In genomic region chr1:34866762-34867109, GRCh38 we compare ENCODE assay signal across 8 cellular contexts. TPM values are rescaled to one million over a fixed set of nuclear protein-coding genes. Genes with fewer than 3 reads are reported as not detected.
DNase-seq lines count a peak whose midpoint lies in the region.

No MANE protein-coding gene starts in this region.

- peaks cover 8% of the 10 kb centered on the region for H3K36me3 Mint-ChIP-seq in T-helper 1 cell treated with Interleukin-12 subunit alpha and Interleukin-12 subunit beta and Interleukin-4 antibody, amounts not matched to agents 30 μg/mL and 1 μg/mL, for 36 hours (ENCODE audit: low read depth)
- H3K36me3 Mint-ChIP-seq in activated CD4-positive, alpha-beta memory T cell treated with anti-CD3 and anti-CD28 coated beads for 36 hours = no peaks in the 10 kb centered on the region

- peaks cover 58% of the 10 kb centered on the region for H3K27me3 ChIP-seq in iPS-20b (ENCODE audit: insufficient read depth, low read length)
- H3K27me3 ChIP-seq in SJCRH30 = no peaks in the 10 kb centered on the region

- peaks cover 20% of the 10 kb centered on the region for H3K27me3 Mint-ChIP-seq in T-helper 1 cell treated with Interleukin-12 subunit alpha and Interleukin-12 subunit beta and Interleukin-4 antibody, amounts not matched to agents 30 μg/mL and 1 μg/mL, for 36 hours (ENCODE audit: low read depth)
- peaks cover 3% of the 10 kb centered on the region for H3K27me3 Mint-ChIP-seq in activated CD4-positive, alpha-beta memory T cell treated with anti-CD3 and anti-CD28 coated beads for 36 hours

- H3K27ac Mint-ChIP-seq in T-helper 1 cell treated with Interleukin-12 subunit alpha and Interleukin-12 subunit beta and Interleukin-4 antibody, amounts not matched to agents 30 μg/mL and 1 μg/mL, for 36 hours = no peak overlapping the region
- no peak overlapping the region for H3K27ac Mint-ChIP-seq in activated CD4-positive, alpha-beta memory T cell treated with anti-CD3 and anti-CD28 coated beads for 36 hours

- H3K9ac ChIP-seq in iPS-20b (ENCODE audit: low read depth, low read length) = peak overlapping the region; percentile 70; the same call in 1 of the 2 replicates

- CTCF ChIA-PET in activated CD4-positive, alpha-beta memory T cell treated with anti-CD3 and anti-CD28 coated beads for 36 hours (lab: Charles Lee) = interaction anchor here (0.7 to 6.8 kb wide), 19 partner anchors 8 to 209 kb away, joined by 3 to 82 read pairs (median 4); partner anchors contain the start of genes SMIM12 and TMEM35B

- H3K36me3 ChIP-seq in iPS-20b (ENCODE audit: insufficient read depth, low read depth, low read length) (no peaks in the 10 kb centered on the region), SJCRH30 (no peaks in the 10 kb centered on the region)

- intact Hi-C loops in activated CD4-positive, alpha-beta memory T cell treated with anti-CD3 and anti-CD28 coated beads for 36 hours (cut with micrococcal nuclease) = loop anchor here (1.0 to 10.0 kb wide), 3 partner anchors 80 to 688 kb away; partner anchors contain the start of genes KIAA0319L, NCDN and TMEM35B

- POLR2A ChIA-PET in activated CD4-positive, alpha-beta memory T cell treated with anti-CD3 and anti-CD28 coated beads for 36 hours (lab: Charles Lee) = interaction anchor here (0.6 to 1.1 kb wide), 4 partner anchors 62 to 326 kb away, joined by 3 read pairs; partner anchors contain the start of genes SFPQ and TMEM35B

- no peaks in the 10 kb centered on the region for H3K4me1 ChIP-seq in iPS-20b (ENCODE audit: insufficient read depth, low read length)
- no peaks in the 10 kb centered on the region for H3K4me1 ChIP-seq in SJCRH30

- peaks cover 30% of the 10 kb centered on the region for H3K4me1 Mint-ChIP-seq in T-helper 1 cell treated with Interleukin-12 subunit alpha and Interleukin-12 subunit beta and Interleukin-4 antibody, amounts not matched to agents 30 μg/mL and 1 μg/mL, for 36 hours (ENCODE audit: low read depth)
- peaks cover 21% of the 10 kb centered on the region for H3K4me1 Mint-ChIP-seq in activated CD4-positive, alpha-beta memory T cell treated with anti-CD3 and anti-CD28 coated beads for 36 hours (ENCODE audit: low read depth)

- H3K27ac ChIP-seq in iPS-20b (ENCODE audit: low read length) (no peak overlapping the region), substantia nigra (ENCODE audit: low read depth, low read length, poor library complexity, severe bottlenecking) (peak overlapping the region; percentile 72), SJCRH30 (no peak overlapping the region)

- no peaks in the 10 kb centered on the region for H3K9me3 ChIP-seq in iPS-20b (ENCODE audit: insufficient read depth, low read depth, low read length)
- H3K9me3 ChIP-seq in SJCRH30 (replicated peaks) = no peaks in the 10 kb centered on the region

- peak overlapping the region; percentile 82 for H3K4me3 Mint-ChIP-seq in T-helper 1 cell treated with Interleukin-12 subunit alpha and Interleukin-12 subunit beta and Interleukin-4 antibody, amounts not matched to agents 30 μg/mL and 1 μg/mL, for 36 hours
- peak overlapping the region; percentile 74 for H3K4me3 Mint-ChIP-seq in activated CD4-positive, alpha-beta memory T cell treated with anti-CD3 and anti-CD28 coated beads for 36 hours

- H3K4me3 ChIP-seq in iPS-20b (ENCODE audit: low read length) = peak overlapping the region; percentile 73; the same call in 1 of the 2 replicates
- no peak overlapping the region for H3K4me3 ChIP-seq in SJCRH30

- no peak for DNase-seq in T-helper 1 cell
- no peak for DNase-seq in activated CD4-positive, alpha-beta memory T cell treated with anti-CD3 and anti-CD28 coated beads for 36 hours
- no peak for DNase-seq in substantia nigra (lab: John Stamatoyannopoulos, UW)
- DNase-seq in SK-N-DZ (ENCODE audit: low spot score) = no peak
- no peak for DNase-seq in stimulated activated naive CD4-positive, alpha-beta T cell (lab: John Stamatoyannopoulos, UW)
- no peak for DNase-seq in SJCRH30

- no peaks in the 10 kb centered on the region for H3K9me3 Mint-ChIP-seq in T-helper 1 cell treated with Interleukin-12 subunit alpha and Interleukin-12 subunit beta and Interleukin-4 antibody, amounts not matched to agents 30 μg/mL and 1 μg/mL, for 36 hours
- no peaks in the 10 kb centered on the region for H3K9me3 Mint-ChIP-seq in activated CD4-positive, alpha-beta memory T cell treated with anti-CD3 and anti-CD28 coated beads for 36 hours

RNA-seq across cellular contexts. Expression of gene SMIM12, which starts 7.2 kb away (rescaled TPM):
- total RNA-seq in activated CD4-positive, alpha-beta memory T cell treated with anti-CD3 and anti-CD28 coated beads for 36 hours = 10 to 100 TPM; 46.5 to 46.7 TPM
- polyA plus RNA-seq in SK-N-DZ (2014; cell fraction: cytosol; rRNA removed) = 25.5 and 31.6 TPM in 2 replicates
- polyA plus RNA-seq in SK-N-DZ (2014; cell fraction: nucleus; rRNA removed) = 12.2 and 15.4 TPM in 2 replicates
- 33.4 and 34.4 TPM in 2 replicates for total RNA-seq in SJCRH30 (2014; rRNA removed; shearing (Covaris generic))
